In the genomic region with DNA sequence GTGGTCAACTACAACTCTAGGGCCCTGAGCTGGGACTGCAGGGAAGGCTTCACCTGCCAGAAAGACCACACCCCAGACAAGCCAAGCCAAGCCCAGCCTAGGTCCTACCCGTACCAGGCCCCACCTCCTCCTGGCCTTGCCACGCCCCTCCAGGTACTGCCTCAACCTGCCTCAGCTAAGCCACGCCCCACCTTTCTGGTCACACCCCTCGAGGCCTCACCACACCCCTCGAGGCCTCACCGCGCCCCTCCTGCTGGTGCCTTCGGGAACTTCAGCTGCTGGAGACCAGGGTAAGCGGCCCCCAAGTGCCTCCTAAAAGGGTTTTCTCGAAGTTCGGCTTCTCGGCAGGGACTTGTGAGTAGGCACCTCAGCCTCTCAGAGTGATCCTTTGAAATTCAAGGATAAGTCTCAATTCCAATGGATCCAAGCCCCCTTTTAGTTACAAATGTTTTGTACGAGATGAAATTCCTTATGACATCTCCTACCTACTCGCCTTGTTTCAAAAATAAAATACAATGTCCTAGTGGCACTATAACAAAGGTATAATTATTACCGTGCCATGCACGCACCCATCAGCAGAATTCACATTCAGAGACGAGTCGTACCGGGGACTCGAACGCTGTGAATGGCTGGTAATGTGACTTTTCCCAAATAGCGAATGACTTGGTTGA, we compare ENCODE assay signal across 9 cellular contexts.
DNase-seq lines count a peak whose midpoint lies in the region; ATAC-seq and TF ChIP-seq lines count a peak whose summit lies in the region.
"Had no signal": no experiment of that assay in that cellular context is flagged by ENCODE, and none has a peak within 500 bp of the region (broad histone marks: within the 10 kb centered on the region; RNA-seq: fewer than 3 reads in every experiment).

No MANE protein-coding gene starts in this region.

- peaks cover 2% of the 10 kb centered on the region for H3K27me3 Mint-ChIP-seq in activated CD8-positive, alpha-beta T cell treated with anti-CD3 and anti-CD28 coated beads, Interleukin-2, amount 10 ng/mL, durations not matched to agents 7 days and 5 days (ENCODE audit: low read depth)
- H3K27me3 Mint-ChIP-seq: CD4-positive, CD25-positive, alpha-beta regulatory T cell had no signal

- no peak overlapping the region for H3K4me3 Mint-ChIP-seq in activated CD8-positive, alpha-beta T cell treated with anti-CD3 and anti-CD28 coated beads, Interleukin-2, amount 10 ng/mL, durations not matched to agents 7 days and 5 days
- H3K4me3 Mint-ChIP-seq: CD4-positive, CD25-positive, alpha-beta regulatory T cell had no signal

- no peak for TF ChIP-seq CTCF in left lung (IDR thresholded peaks at IDR 0.05)

- ATAC-seq in HG03103 (IDR thresholded peaks at IDR 0.05; ENCODE audit: low read depth, unreplicated experiment) (peak; percentile 59), left lung (peak; percentile 84), GM21528 (IDR thresholded peaks at IDR 0.05; ENCODE audit: low FRiP score, unreplicated experiment) (no peak), HG03196 (IDR thresholded peaks at IDR 0.05; ENCODE audit: unreplicated experiment) (no peak), HG02852 (IDR thresholded peaks at IDR 0.05; ENCODE audit: unreplicated experiment) (no peak)
- peak; percentile 58 for ATAC-seq in activated CD8-positive, alpha-beta T cell treated with anti-CD3 and anti-CD28 coated beads, Interleukin-2, amount 10 ng/mL, durations not matched to agents 7 days and 5 days

- H3K4me1 Mint-ChIP-seq in activated CD8-positive, alpha-beta T cell treated with anti-CD3 and anti-CD28 coated beads, Interleukin-2, amount 10 ng/mL, durations not matched to agents 7 days and 5 days (ENCODE audit: low read depth), result peaks cover 10% of the 10 kb centered on the region

- DNase-seq in NCI-H82 (lab: John Stamatoyannopoulos, UW) (peak; percentile 28), NCI-H82 treated with DMSO at 0.1 percent for 48 hours (lab: John Stamatoyannopoulos, UW; ENCODE audit: unreplicated experiment) (no peak), left lung (peak in 1 of 2 donors; percentile 51)
- peak; percentile 23 for DNase-seq in activated CD8-positive, alpha-beta T cell treated with anti-CD3 and anti-CD28 coated beads, Interleukin-2, amount 10 ng/mL, durations not matched to agents 7 days and 5 days

- H3K4me1 ChIP-seq in left lung, result no peaks in the 10 kb centered on the region

- H3K9me3 Mint-ChIP-seq in activated CD8-positive, alpha-beta T cell treated with anti-CD3 and anti-CD28 coated beads, Interleukin-2, amount 10 ng/mL, durations not matched to agents 7 days and 5 days (ENCODE audit: insufficient read depth), result no peaks in the 10 kb centered on the region
- H3K9me3 Mint-ChIP-seq: CD4-positive, CD25-positive, alpha-beta regulatory T cell had no signal

- H3K9me3 ChIP-seq in left lung, result no peaks in the 10 kb centered on the region

- H3K27ac Mint-ChIP-seq in activated CD8-positive, alpha-beta T cell treated with anti-CD3 and anti-CD28 coated beads, Interleukin-2, amount 10 ng/mL, durations not matched to agents 7 days and 5 days, result no peak overlapping the region
- H3K27ac Mint-ChIP-seq: CD4-positive, CD25-positive, alpha-beta regulatory T cell had no signal

- no peaks in the 10 kb centered on the region for H3K27me3 ChIP-seq in left lung

- H3K36me3 ChIP-seq in left lung, result no peaks in the 10 kb centered on the region

- CTCF ChIA-PET in activated CD8-positive, alpha-beta T cell treated with anti-CD3 and anti-CD28 coated beads, Interleukin-2, amount 10 ng/mL, durations not matched to agents 7 days and 5 days (lab: Charles Lee), result interaction anchor here (0.8 kb wide), 1 partner anchor 11 kb away, joined by 3 read pairs; no protein-coding TSS in a partner anchor

- POLR2A ChIA-PET in activated CD8-positive, alpha-beta T cell treated with anti-CD3 and anti-CD28 coated beads, Interleukin-2, amount 10 ng/mL, durations not matched to agents 7 days and 5 days (lab: Charles Lee), result no interaction called here

- no peak overlapping the region for H3K4me3 ChIP-seq in left lung

- intact Hi-C loops in left lung (cut with DNase I), result no loop called here

- no peaks in the 10 kb centered on the region for H3K36me3 Mint-ChIP-seq in activated CD8-positive, alpha-beta T cell treated with anti-CD3 and anti-CD28 coated beads, Interleukin-2, amount 10 ng/mL, durations not matched to agents 7 days and 5 days (ENCODE audit: low read depth)
- H3K36me3 Mint-ChIP-seq: CD4-positive, CD25-positive, alpha-beta regulatory T cell had no signal

- no peak overlapping the region for H3K27ac ChIP-seq in left lung

Comparison
In these comparisons a context has a peak if more than half of its experiments do, and no peak if none do; other contexts are left out.
1. ATAC-seq: peak in HG03103 (single experiment), activated CD8-positive, alpha-beta T cell treated with anti-CD3 and anti-CD28 coated beads, Interleukin-2, amount 10 ng/mL, durations not matched to agents 7 days and 5 days (single experiment) and left lung (single experiment); none in GM21528 (single experiment), HG03196 (single experiment) and HG02852 (single experiment).